9 cellular contexts compared by ENCODE assay signal in genomic region chr2:218271487-218271797, GRCh38. TPM values are rescaled to one million over a fixed set of nuclear protein-coding genes. Genes with fewer than 3 reads are reported as not detected.
A peak's percentile ranks its signal among the peaks of the same experiment; 100 is the strongest.
DNase-seq lines count a peak whose midpoint lies in the region; ATAC-seq and TF ChIP-seq lines count a peak whose summit lies in the region.
"Had no signal": no experiment of that assay in that cellular context is flagged by ENCODE, and none has a peak within 500 bp of the region (broad histone marks: within the 10 kb centered on the region; RNA-seq: fewer than 3 reads in every experiment).

No MANE protein-coding gene starts in this region.

- H3K4me1 ChIP-seq in BE2C (no peaks in the 10 kb centered on the region), Loucy (ENCODE audit: insufficient read depth, low read length, poor library complexity, severe bottlenecking) (peaks cover 31% of the 10 kb centered on the region), duodenal mucosa (ENCODE audit: control insufficient read depth in 1 of 2, insufficient read depth in 2 of 2, low read length in 2 of 2) (peaks cover 34 to 38% of the 10 kb centered on the region in 2 donors)

- no peaks in the 10 kb centered on the region for H3K9me3 Mint-ChIP-seq in nephron progenitor cell

- H2AFZ ChIP-seq in Loucy (ENCODE audit: low read length): no peak overlapping the region

- H3K4me2 ChIP-seq in Loucy (ENCODE audit: low read depth, low read length, poor library complexity, severe bottlenecking): peak overlapping the region; percentile 88

- DNase-seq in BE2C (no peak), nephron progenitor cell (no peak), NCI-H2171 treated with DMSO at 0.1 percent for 48 hours (lab: John Stamatoyannopoulos, UW) (no peak)
- DNase-seq: central memory CD4-positive, alpha-beta T cell had no signal

- H4K20me1 ChIP-seq in Loucy (ENCODE audit: insufficient read depth, low read length, poor library complexity, severe bottlenecking): peaks cover 20% of the 10 kb centered on the region

- H3K27ac ChIP-seq in duodenal mucosa (ENCODE audit: low read depth, low read length): no peak overlapping the region

- H3K4me1 Mint-ChIP-seq in nephron progenitor cell: peaks cover 34% of the 10 kb centered on the region

- peak overlapping the region; percentile 89 for H3K4me3 Mint-ChIP-seq in nephron progenitor cell

- H3K79me2 ChIP-seq in Loucy (ENCODE audit: insufficient read depth, low read length): peaks cover 39% of the 10 kb centered on the region

- no peaks in the 10 kb centered on the region for H3K27me3 Mint-ChIP-seq in nephron progenitor cell (ENCODE audit: low read depth, poor library complexity)

- H3F3A ChIP-seq in Loucy (ENCODE audit: low read depth): no peaks in the 10 kb centered on the region

- no peak overlapping the region for H3K27ac Mint-ChIP-seq in nephron progenitor cell

- no peak for ATAC-seq in HG03135 (IDR thresholded peaks at IDR 0.05; ENCODE audit: unreplicated experiment)
- no peak for ATAC-seq in GM19452 (IDR thresholded peaks at IDR 0.05; ENCODE audit: unreplicated experiment)
- no peak for ATAC-seq in GM21515 (IDR thresholded peaks at IDR 0.05; ENCODE audit: unreplicated experiment)

- H3K9ac ChIP-seq in Loucy (ENCODE audit: low read depth, low read length, poor library complexity, severe bottlenecking): peak overlapping the region; percentile 76
- H3K9ac ChIP-seq in duodenal mucosa (ENCODE audit: low read depth in 1 of 2, low read length in 2 of 2): peak overlapping the region; percentile 74 to 78

- H3K4me3 ChIP-seq in BE2C (ENCODE audit: low read depth, low read length) (peak overlapping the region; percentile 99), Loucy (ENCODE audit: low read length, poor library complexity, severe bottlenecking) (peak overlapping the region; percentile 84), duodenal mucosa (ENCODE audit: low read depth in 1 of 2, low read length in 2 of 2) (peak overlapping the region; percentile 87 to 91)

- peaks cover 29% of the 10 kb centered on the region for H3K36me3 Mint-ChIP-seq in nephron progenitor cell (ENCODE audit: low read depth)

- H3K36me3 ChIP-seq in BE2C: peaks cover 13% of the 10 kb centered on the region
- peaks cover 19% of the 10 kb centered on the region; the same call in 1 of the 2 replicates for H3K36me3 ChIP-seq in Loucy (ENCODE audit: insufficient read depth, low read length)
- H3K36me3 ChIP-seq in duodenal mucosa (ENCODE audit: control insufficient read depth in 1 of 2, insufficient read depth in 2 of 2, low read length in 2 of 2): peaks cover 33 to 44% of the 10 kb centered on the region in 2 donors

- H3K9me2 ChIP-seq in Loucy (replicated peaks; ENCODE audit: low read depth, low read length): no peaks in the 10 kb centered on the region

- H3K9me3 ChIP-seq in BE2C: no peaks in the 10 kb centered on the region
- no peaks in the 10 kb centered on the region for H3K9me3 ChIP-seq in Loucy (ENCODE audit: insufficient read depth, low read depth, low read length)
- no peaks in the 10 kb centered on the region for H3K9me3 ChIP-seq in duodenal mucosa (ENCODE audit: control insufficient read depth in 1 of 2, low read length in 2 of 2)

- H3K27me3 ChIP-seq in BE2C (no peaks in the 10 kb centered on the region), Loucy (ENCODE audit: insufficient read depth, low read length, poor library complexity, severe bottlenecking) (no peaks in the 10 kb centered on the region), duodenal mucosa (ENCODE audit: control insufficient read depth in 1 of 2, insufficient read depth in 2 of 2, low read length in 2 of 2) (no peaks in the 10 kb centered on the region)

- TF ChIP-seq CTCF in BE2C (IDR thresholded peaks at IDR 0.05; ENCODE audit: low read depth, low read length): no peak
- no peak for TF ChIP-seq CTCF in Loucy (conservative IDR thresholded peaks at IDR 0.05; ENCODE audit: low read length)
- TF ChIP-seq CTCF in nephron progenitor cell (IDR thresholded peaks at IDR 0.05): no peak

RNA-seq across cellular contexts. Expression of gene PNKD, which starts 1.1 kb away (rescaled TPM):
- polyA plus RNA-seq in BE2C (2012; ENCODE audit: insufficient read depth, insufficient read length, low read depth): 212 TPM

RNA-seq across cellular contexts. Expression of gene AAMP, which starts 1.5 kb away (rescaled TPM):
- 322 TPM for polyA plus RNA-seq in BE2C (2012; ENCODE audit: insufficient read depth, insufficient read length, low read depth)

RNA-seq across cellular contexts. Expression of gene GPBAR1, which starts 10.6 kb away (rescaled TPM):
- polyA plus RNA-seq in BE2C (2012; ENCODE audit: insufficient read depth, insufficient read length, low read depth): 6.8 TPM

RNA-seq across cellular contexts. Expression of gene TMBIM1, which starts 20.9 kb away (rescaled TPM):
- polyA plus RNA-seq in BE2C (2012; ENCODE audit: insufficient read depth, insufficient read length, low read depth): 3.5 TPM

RNA-seq across cellular contexts. Expression of gene ARPC2, which starts 54.5 kb away (rescaled TPM):
- 275 TPM for polyA plus RNA-seq in BE2C (2012; ENCODE audit: insufficient read depth, insufficient read length, low read depth)
